In genomic region chr9:96138616-96139015, GRCh38 we compare ENCODE assay signal across 25 cellular contexts.
A peak's percentile ranks its signal among the peaks of the same experiment; 100 is the strongest.
DNase-seq lines count a peak whose midpoint lies in the region; ATAC-seq and TF ChIP-seq lines count a peak whose summit lies in the region.
"Had no signal": no experiment of that assay in that cellular context is flagged by ENCODE, and none has a peak within 500 bp of the region (broad histone marks: within the 10 kb centered on the region; RNA-seq: fewer than 3 reads in every experiment).

No MANE protein-coding gene starts in this region.

- H3K4me3 ChIP-seq in dorsolateral prefrontal cortex (no peak overlapping the region), mucosa of rectum (ENCODE audit: low read length in 2 of 2) (no peak overlapping the region), tibial nerve (no peak overlapping the region)
- H3K4me3 ChIP-seq: testis had no signal

- peaks cover 16 to 18% of the 10 kb centered on the region in 2 donors for H3K4me1 ChIP-seq in mucosa of rectum (ENCODE audit: control insufficient read depth in 2 of 2, insufficient read depth in 2 of 2, low read length in 2 of 2)
- peaks cover 0 to 60% (median 28%) of the 10 kb centered on the region in 4 donors for H3K4me1 ChIP-seq in tibial nerve

- intact Hi-C loops in dorsolateral prefrontal cortex (cut with DNase I): no loop called here

- no peak for TF ChIP-seq POLR2A in tibial nerve (IDR thresholded peaks at IDR 0.05)

- peaks cover 5% of the 10 kb centered on the region for H3K27me3 Mint-ChIP-seq in activated naive CD4-positive, alpha-beta T cell treated with anti-CD3 and anti-CD28 coated beads, Interleukin-2, amount 10 ng/mL, durations not matched to agents 7 days and 5 days
- H3K27me3 Mint-ChIP-seq in chondrocyte (ENCODE audit: low read depth): no peaks in the 10 kb centered on the region
- H3K27me3 Mint-ChIP-seq: natural killer cell treated with Interleukin-12 subunit alpha and Interleukin-12 subunit beta and Interleukin-15 and Interleukin-18, amount 100 ng/mL, for 72 hours had no signal

- H3K36me3 ChIP-seq in mucosa of rectum (ENCODE audit: control insufficient read depth in 2 of 2, insufficient read depth in 2 of 2, low read length in 2 of 2) (no peaks in the 10 kb centered on the region), tibial nerve (no peaks in the 10 kb centered on the region)

- TF ChIP-seq CTCF in dorsolateral prefrontal cortex (IDR thresholded peaks at IDR 0.05 in 54 of 56, conservative IDR thresholded peaks at IDR 0.05 in 2 of 56; ENCODE audit: low read depth in 1 of 56, partially characterized antibody in 56 of 56) (no peak), tibial nerve (IDR thresholded peaks at IDR 0.05) (no peak), chondrocyte (IDR thresholded peaks at IDR 0.05) (no peak)

- H3K9me3 ChIP-seq in mucosa of rectum (ENCODE audit: control insufficient read depth in 2 of 2, low read length in 2 of 2) (no peaks in the 10 kb centered on the region), tibial nerve (no peaks in the 10 kb centered on the region)
- H3K9me3 ChIP-seq: testis had no signal

- H3K27ac ChIP-seq in dorsolateral prefrontal cortex: peak overlapping the region in 52 of 59 donors; percentile 18 to 98 (median 87)
- H3K27ac ChIP-seq in mucosa of rectum (ENCODE audit: low read depth in 2 of 2, low read length in 2 of 2): peak overlapping the region; percentile 79 to 86
- peak overlapping the region in 3 of 4 donors; percentile 67 to 88 (median 88) for H3K27ac ChIP-seq in tibial nerve
- H3K27ac ChIP-seq: 22Rv1, parathyroid adenoma had no signal

- H3K27ac Mint-ChIP-seq in activated naive CD4-positive, alpha-beta T cell treated with anti-CD3 and anti-CD28 coated beads, Interleukin-2, amount 10 ng/mL, durations not matched to agents 7 days and 5 days: peak overlapping the region; percentile 62
- H3K27ac Mint-ChIP-seq in activated naive CD4-positive, alpha-beta T cell treated with anti-CD3 and anti-CD28 coated beads, Interleukin-2, amount 50 U/mL, for 72 hours: no peak overlapping the region
- no peak overlapping the region for H3K27ac Mint-ChIP-seq in chondrocyte (ENCODE audit: unreplicated experiment)
- H3K27ac Mint-ChIP-seq: activated CD8-positive, alpha-beta T cell treated with anti-CD3 and anti-CD28 coated beads, Interleukin-2, amount 10 ng/mL, durations not matched to agents 7 days and 5 days; activated naive CD4-positive, alpha-beta T cell treated with anti-CD3 and anti-CD28 coated beads for 36 hours; activated T-cell treated with anti-CD3 and anti-CD28 coated beads, Interleukin-2, amount 50 U/mL, for 24 hours had no signal

- H3K9me3 Mint-ChIP-seq in activated naive CD4-positive, alpha-beta T cell treated with anti-CD3 and anti-CD28 coated beads, Interleukin-2, amount 10 ng/mL, durations not matched to agents 7 days and 5 days: no peaks in the 10 kb centered on the region
- peaks cover 0 to 2% of the 10 kb centered on the region in 2 donors for H3K9me3 Mint-ChIP-seq in activated naive CD4-positive, alpha-beta T cell treated with anti-CD3 and anti-CD28 coated beads, Interleukin-2, amount 50 U/mL, for 72 hours
- no peaks in the 10 kb centered on the region for H3K9me3 Mint-ChIP-seq in chondrocyte (ENCODE audit: low read depth)
- H3K9me3 Mint-ChIP-seq: activated naive CD4-positive, alpha-beta T cell treated with anti-CD3 and anti-CD28 coated beads for 36 hours; HFFc6; natural killer cell treated with Interleukin-12 subunit alpha and Interleukin-12 subunit beta and Interleukin-15 and Interleukin-18, amount 100 ng/mL, for 72 hours had no signal

- ATAC-seq in activated naive CD4-positive, alpha-beta T cell treated with anti-CD3 and anti-CD28 coated beads, Interleukin-2, amount 50 U/mL, for 72 hours: no peak
- ATAC-seq in GM19467 (IDR thresholded peaks at IDR 0.05; ENCODE audit: unreplicated experiment) (no peak), GM21619 (IDR thresholded peaks at IDR 0.05; ENCODE audit: unreplicated experiment) (no peak)
- ATAC-seq: activated CD8-positive, alpha-beta T cell treated with anti-CD3 and anti-CD28 coated beads, Interleukin-2, amount 10 ng/mL, durations not matched to agents 7 days and 5 days; esophagus mucosa; natural killer cell treated with Interleukin-12 subunit alpha and Interleukin-12 subunit beta and Interleukin-15 and Interleukin-18, amount 100 ng/mL, for 72 hours had no signal

- no peaks in the 10 kb centered on the region for H3K27me3 ChIP-seq in dorsolateral prefrontal cortex
- H3K27me3 ChIP-seq in mucosa of rectum (ENCODE audit: control insufficient read depth in 2 of 2, insufficient read depth in 2 of 2, low read length in 2 of 2): no peaks in the 10 kb centered on the region
- H3K27me3 ChIP-seq in tibial nerve: no peaks in the 10 kb centered on the region
- H3K27me3 ChIP-seq: testis had no signal

- DNase-seq in activated naive CD4-positive, alpha-beta T cell treated with anti-CD3 and anti-CD28 coated beads, Interleukin-2, amount 10 ng/mL, durations not matched to agents 7 days and 5 days: no peak
- no peak for DNase-seq in activated naive CD4-positive, alpha-beta T cell treated with anti-CD3 and anti-CD28 coated beads, Interleukin-2, amount 50 U/mL, for 72 hours (ENCODE audit: low spot score in 2 of 2)
- DNase-seq in dorsolateral prefrontal cortex (no peak), tibial nerve (ENCODE audit: low spot score in 2 of 2) (no peak), chondrocyte (ENCODE audit: low spot score) (no peak)
- DNase-seq: activated CD4-positive, alpha-beta T cell treated with anti-CD3 and anti-CD28 coated beads for 1 hour; activated CD8-positive, alpha-beta T cell treated with anti-CD3 and anti-CD28 coated beads, Interleukin-2, amount 10 ng/mL, durations not matched to agents 7 days and 5 days; activated naive CD4-positive, alpha-beta T cell treated with anti-CD3 and anti-CD28 coated beads for 36 hours; activated T-cell treated with anti-CD3 and anti-CD28 coated beads, Interleukin-2, amount 50 U/mL, for 24 hours; aorta; DMS79; effector memory CD4-positive, alpha-beta T cell; HFFc6; kidney glomerular epithelial cell; NCI-H1694; NCI-H748 treated with DMSO at 0.1 percent for 48 hours; SHP77; testis had no signal

- H3K4me1 Mint-ChIP-seq in activated naive CD4-positive, alpha-beta T cell treated with anti-CD3 and anti-CD28 coated beads, Interleukin-2, amount 10 ng/mL, durations not matched to agents 7 days and 5 days: peaks cover 19% of the 10 kb centered on the region
- H3K4me1 Mint-ChIP-seq in chondrocyte (ENCODE audit: low read depth): peaks cover 69% of the 10 kb centered on the region

- no peak for TF ChIP-seq EP300 in tibial nerve (IDR thresholded peaks at IDR 0.05)

- H3K36me3 Mint-ChIP-seq in activated naive CD4-positive, alpha-beta T cell treated with anti-CD3 and anti-CD28 coated beads, Interleukin-2, amount 10 ng/mL, durations not matched to agents 7 days and 5 days: no peaks in the 10 kb centered on the region
- peaks cover 3 to 5% of the 10 kb centered on the region in 2 donors for H3K36me3 Mint-ChIP-seq in activated naive CD4-positive, alpha-beta T cell treated with anti-CD3 and anti-CD28 coated beads, Interleukin-2, amount 50 U/mL, for 72 hours
- no peaks in the 10 kb centered on the region for H3K36me3 Mint-ChIP-seq in chondrocyte (ENCODE audit: low read depth)
- H3K36me3 Mint-ChIP-seq: natural killer cell treated with Interleukin-12 subunit alpha and Interleukin-12 subunit beta and Interleukin-15 and Interleukin-18, amount 100 ng/mL, for 72 hours had no signal

- CTCF ChIA-PET in activated naive CD4-positive, alpha-beta T cell treated with anti-CD3 and anti-CD28 coated beads, Interleukin-2, amount 10 ng/mL, durations not matched to agents 7 days and 5 days (lab: Charles Lee): no interaction called here

- H3K4me3 Mint-ChIP-seq in activated naive CD4-positive, alpha-beta T cell treated with anti-CD3 and anti-CD28 coated beads, Interleukin-2, amount 10 ng/mL, durations not matched to agents 7 days and 5 days: no peak overlapping the region
- no peak overlapping the region for H3K4me3 Mint-ChIP-seq in chondrocyte (ENCODE audit: unreplicated experiment)
- H3K4me3 Mint-ChIP-seq: activated CD8-positive, alpha-beta T cell treated with anti-CD3 and anti-CD28 coated beads, Interleukin-2, amount 10 ng/mL, durations not matched to agents 7 days and 5 days; activated naive CD4-positive, alpha-beta T cell treated with anti-CD3 and anti-CD28 coated beads for 36 hours; activated T-cell treated with anti-CD3 and anti-CD28 coated beads, Interleukin-2, amount 50 U/mL, for 24 hours had no signal

- WGBS in tibial nerve, 2 donors: 76 to 83% methylated on average over 3 of the region's 3 CpGs

- no peak overlapping the region for H3K9ac ChIP-seq in mucosa of rectum (ENCODE audit: low read depth in 1 of 2, low read length in 2 of 2)
- H3K9ac ChIP-seq: parathyroid adenoma had no signal
